In genomic region chr16:81646561-81646960, GRCh38 we compare ENCODE assay signal across 21 cellular contexts.
DNase-seq lines count a peak whose midpoint lies in the region; ATAC-seq and TF ChIP-seq lines count a peak whose summit lies in the region.
"Had no signal": no experiment of that assay in that cellular context is flagged by ENCODE, and none has a peak within 500 bp of the region (broad histone marks: within the 10 kb centered on the region; RNA-seq: fewer than 3 reads in every experiment).

No MANE protein-coding gene starts in this region.

- no peaks in the 10 kb centered on the region for H3K27me3 ChIP-seq in AG04450 (ENCODE audit: control insufficient read depth, insufficient read depth, low read length)
- H3K27me3 ChIP-seq: adrenal gland, left lung, SJCRH30, upper lobe of right lung had no signal

- CTCF ChIA-PET in AG04450 (lab: Charles Lee) = no interaction called here

- H3K9me3 Mint-ChIP-seq in chondrocyte (ENCODE audit: low read depth) = peaks cover 4% of the 10 kb centered on the region

- H3K4me1 Mint-ChIP-seq in chondrocyte (ENCODE audit: low read depth) = peaks cover 53% of the 10 kb centered on the region

- H3K9me3 ChIP-seq in AG04450 (ENCODE audit: control insufficient read depth, insufficient read depth, low read length) = peaks cover 9% of the 10 kb centered on the region; the same call in 1 of the 2 replicates
- H3K9me3 ChIP-seq: adrenal gland, left lung, SJCRH30, upper lobe of right lung had no signal

- H3K4me3 Mint-ChIP-seq in chondrocyte (ENCODE audit: unreplicated experiment) = no peak overlapping the region
- H3K4me3 Mint-ChIP-seq: stimulated activated memory B cell treated with anti-CD40 and anti-IgM and Interleukin-4, amounts not matched to agents 10 μg/mL and 1 μg/mL and 100 μg/mL, for 72 hours had no signal

- peak overlapping the region; percentile 32 for H3K27ac Mint-ChIP-seq in chondrocyte (ENCODE audit: unreplicated experiment)
- H3K27ac Mint-ChIP-seq: stimulated activated memory B cell treated with anti-CD40 and anti-IgM and Interleukin-4, amounts not matched to agents 10 μg/mL and 1 μg/mL and 100 μg/mL, for 72 hours had no signal

- H3K27me3 Mint-ChIP-seq in chondrocyte (ENCODE audit: low read depth) = no peaks in the 10 kb centered on the region
- H3K27me3 Mint-ChIP-seq: stimulated activated memory B cell treated with anti-CD40 and anti-IgM and Interleukin-4, amounts not matched to agents 10 μg/mL and 1 μg/mL and 100 μg/mL, for 72 hours had no signal

- POLR2A ChIA-PET in AG04450 (lab: Yijun Ruan, JAX) = no interaction called here

- DNase-seq in AG04450 (ENCODE audit: low read depth, low spot score) = peak; percentile 41
- DNase-seq in M059J (ENCODE audit: low read depth) = peak; percentile 90
- DNase-seq in chondrocyte (ENCODE audit: low spot score) = no peak
- peak; percentile 87 for DNase-seq in iris pigment epithelial cell (ENCODE audit: low read depth)
- DNase-seq in C1 segment of cervical spinal cord (lab: John Stamatoyannopoulos, UW) = no peak
- DNase-seq: activated CD4-positive, alpha-beta T cell treated with anti-CD3 and anti-CD28 coated beads, Interleukin-2, amount 50 U/mL, for 48 hours; activated T-cell treated with anti-CD3 and anti-CD28 coated beads, Interleukin-2, amount 50 U/mL, for 48 hours; adrenal gland; left lung; NCI-H1105 treated with DMSO at 0.1 percent for 48 hours; SJCRH30; small intestine; upper lobe of right lung had no signal

- H3K27ac ChIP-seq in AG04450 (ENCODE audit: low read depth, low read length) = no peak overlapping the region
- H3K27ac ChIP-seq: HL-60, KMS-11, left lung, parathyroid adenoma, SJCRH30, upper lobe of right lung had no signal

- TF ChIP-seq CTCF in AG04450 (IDR thresholded peaks at IDR 0.05; ENCODE audit: low read depth, low read length) = no peak
- no peak for TF ChIP-seq CTCF in chondrocyte (IDR thresholded peaks at IDR 0.05)

- no peak overlapping the region for H3K4me3 ChIP-seq in AG04450 (ENCODE audit: low read depth, low read length)
- H3K4me3 ChIP-seq: adrenal gland, left lung, SJCRH30, upper lobe of right lung had no signal

- peaks cover 2% of the 10 kb centered on the region for H3K36me3 Mint-ChIP-seq in chondrocyte (ENCODE audit: low read depth)

- ATAC-seq in GM19467 (IDR thresholded peaks at IDR 0.05; ENCODE audit: unreplicated experiment) (no peak), GM18517 (IDR thresholded peaks at IDR 0.05; ENCODE audit: unreplicated experiment) (no peak), HG03108 (IDR thresholded peaks at IDR 0.05; ENCODE audit: unreplicated experiment) (no peak)
- ATAC-seq: esophagus mucosa; left lung; stimulated activated memory B cell treated with anti-CD40 and anti-IgM and Interleukin-4, amounts not matched to agents 10 μg/mL and 1 μg/mL and 100 μg/mL, for 72 hours; upper lobe of right lung had no signal

Comparison
In these comparisons a context has a peak if more than half of its experiments do, and no peak if none do; other contexts are left out.
1. DNase-seq: peak in AG04450 (single experiment), M059J (single experiment) and iris pigment epithelial cell (single experiment); none in chondrocyte (single experiment) and C1 segment of cervical spinal cord (0 of 14).